30 cellular contexts compared by ENCODE assay signal in the genomic region with DNA sequence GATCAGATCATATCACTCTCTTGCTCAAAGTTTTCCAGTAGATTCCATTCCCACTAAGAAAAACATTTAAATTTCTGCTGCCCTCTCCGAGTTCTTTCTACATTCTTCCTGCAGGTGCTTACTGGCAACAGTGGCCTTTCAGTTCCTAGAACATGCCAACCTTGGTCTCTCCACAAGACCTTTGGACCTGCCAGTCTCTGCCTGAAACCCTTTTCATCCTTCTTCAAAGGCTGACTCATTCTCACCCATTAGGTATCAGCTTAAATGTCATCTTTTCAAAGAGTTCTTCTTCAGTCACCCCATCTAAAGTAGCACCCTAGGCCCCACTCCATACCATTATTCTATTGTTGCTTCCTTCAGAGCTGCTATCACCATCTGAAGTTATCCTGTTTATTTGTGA. TPM values are rescaled to one million over a fixed set of nuclear protein-coding genes. Genes with fewer than 3 reads are reported as not detected.
"Had no signal": no experiment of that assay in that cellular context is flagged by ENCODE, and none has a peak within 500 bp of the region (broad histone marks: within the 10 kb centered on the region; RNA-seq: fewer than 3 reads in every experiment).

No MANE protein-coding gene starts in this region.

- ATAC-seq: activated CD8-positive, alpha-beta memory T cell treated with anti-CD3 and anti-CD28 coated beads, Interleukin-2, amount 10 ng/mL, durations not matched to agents 7 days and 5 days; K562; PC-3 had no signal

- H3K36me3 ChIP-seq: MG63, WERI-Rb-1 had no signal

- H3K27ac ChIP-seq: WERI-Rb-1 had no signal

- H3K9me3 ChIP-seq: MG63 had no signal

- H3K27ac Mint-ChIP-seq: activated CD4-positive, alpha-beta memory T cell treated with anti-CD3 and anti-CD28 coated beads, Interleukin-2, amount 10 ng/mL, durations not matched to agents 7 days and 5 days; activated CD8-positive, alpha-beta memory T cell treated with anti-CD3 and anti-CD28 coated beads, Interleukin-2, amount 10 ng/mL, durations not matched to agents 7 days and 5 days; activated naive CD4-positive, alpha-beta T cell treated with anti-CD3 and anti-CD28 coated beads, Interleukin-2, amount 10 ng/mL, durations not matched to agents 7 days and 5 days; brain had no signal

- H3K4me3 ChIP-seq: K562, MG63 had no signal

- H3K9me3 Mint-ChIP-seq: activated CD4-positive, alpha-beta memory T cell treated with anti-CD3 and anti-CD28 coated beads, Interleukin-2, amount 10 ng/mL, durations not matched to agents 7 days and 5 days; activated naive CD4-positive, alpha-beta T cell treated with anti-CD3 and anti-CD28 coated beads, Interleukin-2, amount 10 ng/mL, durations not matched to agents 7 days and 5 days had no signal

- H3K36me3 Mint-ChIP-seq: activated CD8-positive, alpha-beta memory T cell treated with anti-CD3 and anti-CD28 coated beads, Interleukin-2, amount 10 ng/mL, durations not matched to agents 7 days and 5 days; activated naive CD4-positive, alpha-beta T cell treated with anti-CD3 and anti-CD28 coated beads, Interleukin-2, amount 10 ng/mL, durations not matched to agents 7 days and 5 days had no signal

- DNase-seq: activated CD4-positive, alpha-beta memory T cell treated with anti-CD3 and anti-CD28 coated beads, Interleukin-2, amount 10 ng/mL, durations not matched to agents 7 days and 5 days; activated CD4-positive, alpha-beta T cell treated with anti-CD3 and anti-CD28 coated beads for 1 hour; activated CD4-positive, alpha-beta T cell treated with anti-CD3 and anti-CD28 coated beads for 48 hours; activated CD4-positive, CD25-positive, alpha-beta regulatory T cell; activated CD8-positive, alpha-beta memory T cell treated with anti-CD3 and anti-CD28 coated beads for 24 hours; activated CD8-positive, alpha-beta memory T cell treated with anti-CD3 and anti-CD28 coated beads, Interleukin-2, amount 10 ng/mL, durations not matched to agents 7 days and 5 days; activated CD8-positive, alpha-beta memory T cell treated with anti-CD3 and anti-CD28 coated beads, Interleukin-2, amount 50 U/mL, for 48 hours; activated effector memory CD4-positive, alpha-beta T cell treated with Interleukin-2 at 50 U/mL for 16 hours; activated naive CD4-positive, alpha-beta T cell treated with anti-CD3 and anti-CD28 coated beads, Interleukin-2, amount 10 ng/mL, durations not matched to agents 7 days and 5 days; activated T-cell treated with anti-CD3 and anti-CD28 coated beads, Interleukin-2, amount 50 U/mL, for 48 hours; anterior cingulate cortex; caudate nucleus; MG63; NCI-H1048; NCI-H1105 treated with DMSO at 0.1 percent for 48 hours; NCI-H1436 treated with DMSO at 0.1 percent for 48 hours; NCI-H1694 treated with DMSO at 0.1 percent for 48 hours; NCI-H2029; NCI-H345; NCI-H524 treated with DMSO at 0.1 percent for 48 hours; NK-92 treated with Interleukin-12 subunit alpha and Interleukin-12 subunit beta, amount 100 ng/mL, for 24 hours; PC-3; Right ventricle myocardium superior; SW 1271; T1000; WERI-Rb-1 had no signal

- H3K4me1 Mint-ChIP-seq: activated CD4-positive, alpha-beta memory T cell treated with anti-CD3 and anti-CD28 coated beads, Interleukin-2, amount 10 ng/mL, durations not matched to agents 7 days and 5 days; activated CD8-positive, alpha-beta memory T cell treated with anti-CD3 and anti-CD28 coated beads, Interleukin-2, amount 10 ng/mL, durations not matched to agents 7 days and 5 days; activated naive CD4-positive, alpha-beta T cell treated with anti-CD3 and anti-CD28 coated beads, Interleukin-2, amount 10 ng/mL, durations not matched to agents 7 days and 5 days; brain had no signal

- H3K27me3 ChIP-seq: MG63 had no signal

- H3K4me3 Mint-ChIP-seq: activated CD4-positive, alpha-beta memory T cell treated with anti-CD3 and anti-CD28 coated beads, Interleukin-2, amount 10 ng/mL, durations not matched to agents 7 days and 5 days; activated CD8-positive, alpha-beta memory T cell treated with anti-CD3 and anti-CD28 coated beads, Interleukin-2, amount 10 ng/mL, durations not matched to agents 7 days and 5 days; activated naive CD4-positive, alpha-beta T cell treated with anti-CD3 and anti-CD28 coated beads, Interleukin-2, amount 10 ng/mL, durations not matched to agents 7 days and 5 days; brain had no signal

- H3K27me3 Mint-ChIP-seq: activated CD4-positive, alpha-beta memory T cell treated with anti-CD3 and anti-CD28 coated beads, Interleukin-2, amount 10 ng/mL, durations not matched to agents 7 days and 5 days; activated CD8-positive, alpha-beta memory T cell treated with anti-CD3 and anti-CD28 coated beads, Interleukin-2, amount 10 ng/mL, durations not matched to agents 7 days and 5 days; activated naive CD4-positive, alpha-beta T cell treated with anti-CD3 and anti-CD28 coated beads, Interleukin-2, amount 10 ng/mL, durations not matched to agents 7 days and 5 days; brain had no signal

RNA-seq across cellular contexts. Expression of a gene that starts 21.8 kb away (rescaled TPM):
- total RNA-seq: activated CD4-positive, alpha-beta memory T cell treated with anti-CD3 and anti-CD28 coated beads, Interleukin-2, amount 10 ng/mL, durations not matched to agents 7 days and 5 days; activated CD8-positive, alpha-beta memory T cell treated with anti-CD3 and anti-CD28 coated beads, Interleukin-2, amount 10 ng/mL, durations not matched to agents 7 days and 5 days; T-helper 1 cell treated with Interleukin-12 subunit alpha and Interleukin-12 subunit beta and Interleukin-4 antibody, amounts not matched to agents 30 ng/mL and 1 ng/mL, for 36 hours; T-helper 2 cell treated with Interferon-gamma antibody and Interleukin-4, amounts not matched to agents 100 ng/mL and 5 ng/mL, for 36 hours had no signal
